Comparison of ENCODE assay signal across 15 cellular contexts in the genomic region with DNA sequence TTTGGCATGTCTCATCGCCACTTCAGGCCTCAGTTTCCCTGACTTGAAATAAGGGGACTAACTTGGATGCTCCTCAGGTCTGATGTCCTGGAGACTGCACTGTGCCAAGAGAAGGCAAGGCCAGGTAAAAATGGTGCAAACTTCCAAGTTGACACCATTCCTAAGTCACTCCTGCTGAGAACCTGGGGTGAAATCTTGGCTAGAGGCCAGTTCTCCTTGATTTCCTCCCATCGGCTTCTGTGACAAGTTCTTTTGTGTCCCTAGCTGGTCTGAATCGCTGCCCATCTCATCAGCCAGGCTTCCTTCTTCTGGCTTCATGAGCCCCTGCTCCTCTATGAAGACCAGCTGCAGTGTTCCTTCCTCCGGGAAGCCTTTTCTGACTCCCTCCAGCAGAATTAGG. TPM values are rescaled to one million over a fixed set of nuclear protein-coding genes. Genes with fewer than 3 reads are reported as not detected.
DNase-seq lines count a peak whose midpoint lies in the region; ATAC-seq and TF ChIP-seq lines count a peak whose summit lies in the region.
"Had no signal": no experiment of that assay in that cellular context is flagged by ENCODE, and none has a peak within 500 bp of the region (broad histone marks: within the 10 kb centered on the region; RNA-seq: fewer than 3 reads in every experiment).

No MANE protein-coding gene starts in this region.

- no peak overlapping the region for H3K4me3 ChIP-seq in CD4-positive, CD25-positive, alpha-beta regulatory T cell (ENCODE audit: low read depth, low read length)
- no peak overlapping the region for H3K4me3 ChIP-seq in neural progenitor cell

- no peak overlapping the region for H3K56ac ChIP-seq in H9 (ENCODE audit: insufficient read length, low read depth, low read length)

- no peaks in the 10 kb centered on the region for H3K23me2 ChIP-seq in H9 (ENCODE audit: insufficient read length, low read depth, low read length, poor library complexity, severe bottlenecking)

- intact Hi-C loops in activated B cell treated with CpG ODN at 0.5 μM for 24 hours (cut with micrococcal nuclease): no loop called here

- peak overlapping the region; percentile 70 to 96 (median 81) for H3K27ac Mint-ChIP-seq in CD4-positive, CD25-positive, alpha-beta regulatory T cell
- H3K27ac Mint-ChIP-seq in activated B cell treated with CpG ODN at 0.5 μM for 24 hours: peak overlapping the region; percentile 78
- no peak overlapping the region for H3K27ac Mint-ChIP-seq in neural progenitor cell
- H3K27ac Mint-ChIP-seq in H9: no peak overlapping the region

- no peak overlapping the region for H2BK12ac ChIP-seq in H9 (ENCODE audit: insufficient read length, low read depth, low read length)

- no peak overlapping the region for H4K8ac ChIP-seq in H9 (replicated peaks; ENCODE audit: insufficient read length, low read depth, low read length)

- H3K4me3 Mint-ChIP-seq in CD4-positive, CD25-positive, alpha-beta regulatory T cell: peak overlapping the region in 3 of 4 donors; percentile 12 to 81 (median 64)
- H3K4me3 Mint-ChIP-seq in activated B cell treated with CpG ODN at 0.5 μM for 24 hours (no peak overlapping the region), neural progenitor cell (peak overlapping the region; percentile 30), H9 (no peak overlapping the region)

- H3K27ac ChIP-seq in CD4-positive, CD25-positive, alpha-beta regulatory T cell (ENCODE audit: insufficient read depth, low read length, poor library complexity, severe bottlenecking): no peak overlapping the region
- H3K27ac ChIP-seq in neural progenitor cell (no peak overlapping the region), H9 (ENCODE audit: insufficient read length, low read depth, low read length) (no peak overlapping the region)
- H3K27ac ChIP-seq: HL-60 had no signal

- H3K36me3 Mint-ChIP-seq in CD4-positive, CD25-positive, alpha-beta regulatory T cell: no peaks in the 10 kb centered on the region
- H3K36me3 Mint-ChIP-seq in activated B cell treated with CpG ODN at 0.5 μM for 24 hours (ENCODE audit: low read depth) (no peaks in the 10 kb centered on the region), neural progenitor cell (no peaks in the 10 kb centered on the region), H9 (ENCODE audit: insufficient read depth in 1 of 3, low read depth in 3 of 3) (no peaks in the 10 kb centered on the region; a peak in 1 of 7 replicates)

- no peak for ATAC-seq in CD4-positive, CD25-positive, alpha-beta regulatory T cell (ENCODE audit: low read depth in 2 of 2)
- ATAC-seq in activated B cell treated with CpG ODN at 0.5 μM for 24 hours (ENCODE audit: low read depth): no peak
- no peak for ATAC-seq in HG03439 (IDR thresholded peaks at IDR 0.05; ENCODE audit: unreplicated experiment)
- no peak for ATAC-seq in HG02759 (IDR thresholded peaks at IDR 0.05; ENCODE audit: unreplicated experiment)

- CTCF ChIA-PET in activated B cell treated with CpG ODN at 0.5 μM for 24 hours (lab: Charles Lee): interaction anchor here (1.2 kb wide), 1 partner anchor 9 kb away, joined by 3 read pairs; no protein-coding TSS in a partner anchor

- H3K4ac ChIP-seq in H9 (ENCODE audit: low read depth, low read length): no peak overlapping the region

- no peak overlapping the region for H3K9ac ChIP-seq in neural progenitor cell
- H3K9ac ChIP-seq in H9 (ENCODE audit: extremely low read depth, insufficient read length, low read length): no peak overlapping the region
- H3K9ac ChIP-seq: SK-N-SH had no signal

- H3K18ac ChIP-seq in H9 (ENCODE audit: insufficient read length, low read depth, low read length): no peak overlapping the region

- H3K9me3 ChIP-seq in CD4-positive, CD25-positive, alpha-beta regulatory T cell (ENCODE audit: control insufficient read depth in 2 of 2, low read length in 2 of 2): no peaks in the 10 kb centered on the region
- H3K9me3 ChIP-seq in neural progenitor cell (ENCODE audit: low read depth): no peaks in the 10 kb centered on the region
- H3K9me3 ChIP-seq in H9 (ENCODE audit: control insufficient read depth, low read depth, low read length): no peaks in the 10 kb centered on the region
- H3K9me3 ChIP-seq: SK-N-SH had no signal

- peaks cover 22 to 75% (median 49%) of the 10 kb centered on the region in 4 donors for H3K4me1 Mint-ChIP-seq in CD4-positive, CD25-positive, alpha-beta regulatory T cell
- H3K4me1 Mint-ChIP-seq in activated B cell treated with CpG ODN at 0.5 μM for 24 hours (peaks cover 64% of the 10 kb centered on the region), neural progenitor cell (peaks cover 26% of the 10 kb centered on the region), H9 (peaks cover 24 to 34% of the 10 kb centered on the region in 2 experiments)

- H2BK120ac ChIP-seq in H9 (ENCODE audit: low read depth, low read length, poor library complexity, severe bottlenecking): no peak overlapping the region

- no peak overlapping the region for H2BK5ac ChIP-seq in H9 (ENCODE audit: insufficient read length, low read length)

- no peak overlapping the region for H3K14ac ChIP-seq in H9 (ENCODE audit: insufficient read depth, low read length)

- no peak overlapping the region for H2AK5ac ChIP-seq in H9 (ENCODE audit: insufficient read length, low read length)

- no peak overlapping the region for H3K23ac ChIP-seq in H9 (ENCODE audit: insufficient read length, low read depth, low read length)

- H2AFZ ChIP-seq in neural progenitor cell (replicated peaks): no peak overlapping the region
- no peak overlapping the region for H2AFZ ChIP-seq in H9 (ENCODE audit: low read length)

- no peak overlapping the region for H3T11ph ChIP-seq in H9 (ENCODE audit: low read length)

- peaks cover 20% of the 10 kb centered on the region for H3F3A ChIP-seq in neural progenitor cell (ENCODE audit: low read depth)

- no peak overlapping the region for H2BK15ac ChIP-seq in H9 (ENCODE audit: low read depth, low read length)

- no peaks in the 10 kb centered on the region for H4K20me1 ChIP-seq in neural progenitor cell (ENCODE audit: low read depth)
- no peaks in the 10 kb centered on the region for H4K20me1 ChIP-seq in H9 (ENCODE audit: control insufficient read depth, insufficient read depth, insufficient read length)

- POLR2A ChIA-PET in activated B cell treated with CpG ODN at 0.5 μM for 24 hours (lab: Charles Lee): interaction anchor here (0.5 to 1.8 kb wide), 8 partner anchors 10 to 403 kb away, joined by 3 to 8 read pairs (median 4); partner anchors contain the start of gene ID3

- DNase-seq in CD4-positive, CD25-positive, alpha-beta regulatory T cell: no peak
- peak; percentile 30 for DNase-seq in COR-L47 (lab: John Stamatoyannopoulos, UW)
- DNase-seq in activated B cell treated with CpG ODN at 0.5 μM for 24 hours: no peak
- DNase-seq in neural progenitor cell (ENCODE audit: low spot score): no peak
- no peak for DNase-seq in H9
- DNase-seq: EL, H7, NCI-H1417 treated with DMSO at 0.1 percent for 48 hours, NCI-H2029, NCI-H510A treated with DMSO at 0.1 percent for 48 hours, SHP77, SK-N-SH had no signal

- no peaks in the 10 kb centered on the region for H3K9me3 Mint-ChIP-seq in CD4-positive, CD25-positive, alpha-beta regulatory T cell
- H3K9me3 Mint-ChIP-seq in activated B cell treated with CpG ODN at 0.5 μM for 24 hours (no peaks in the 10 kb centered on the region), neural progenitor cell (no peaks in the 10 kb centered on the region), H9 (no peaks in the 10 kb centered on the region)

- H4K5ac ChIP-seq in H9 (ENCODE audit: insufficient read length, low read depth, low read length): no peak overlapping the region

- no peaks in the 10 kb centered on the region for H3K36me3 ChIP-seq in CD4-positive, CD25-positive, alpha-beta regulatory T cell (ENCODE audit: control insufficient read depth, insufficient read depth, low read length)
- no peaks in the 10 kb centered on the region for H3K36me3 ChIP-seq in neural progenitor cell

- no CpG with 5 or more reads among the region's 4 CpGs for WGBS in H9 (ENCODE audit: extremely low coverage, insufficient read length, low lambda C conversion rate)

- no peaks in the 10 kb centered on the region for H3K79me1 ChIP-seq in H9 (ENCODE audit: insufficient read depth, low read depth, low read length, poor library complexity, severe bottlenecking)

- peaks cover 49% of the 10 kb centered on the region for H3K4me1 ChIP-seq in CD4-positive, CD25-positive, alpha-beta regulatory T cell (ENCODE audit: control insufficient read depth, insufficient read depth, low read length, poor library complexity, severe bottlenecking)
- peaks cover 21% of the 10 kb centered on the region for H3K4me1 ChIP-seq in neural progenitor cell
- peaks cover 3% of the 10 kb centered on the region; the same call in 1 of the 2 replicates for H3K4me1 ChIP-seq in H9 (ENCODE audit: insufficient read depth, low read length)

- TF ChIP-seq CTCF in activated B cell treated with CpG ODN at 0.5 μM for 24 hours (IDR thresholded peaks at IDR 0.05) (no peak), neural progenitor cell (IDR thresholded peaks at IDR 0.05) (no peak), H9 (conservative IDR thresholded peaks at IDR 0.05) (no peak)

- H3K4me2 ChIP-seq in neural progenitor cell: no peak overlapping the region
- H3K4me2 ChIP-seq in H9 (ENCODE audit: insufficient read depth, insufficient read length, low read length): no peak overlapping the region
- H3K4me2 ChIP-seq: SK-N-SH had no signal

- no peaks in the 10 kb centered on the region for H3K27me3 Mint-ChIP-seq in CD4-positive, CD25-positive, alpha-beta regulatory T cell
- H3K27me3 Mint-ChIP-seq in activated B cell treated with CpG ODN at 0.5 μM for 24 hours: no peaks in the 10 kb centered on the region
- peaks cover 4% of the 10 kb centered on the region for H3K27me3 Mint-ChIP-seq in neural progenitor cell (ENCODE audit: insufficient read depth, low read depth)
- H3K27me3 Mint-ChIP-seq in H9 (ENCODE audit: low read depth): peaks cover 9% of the 10 kb centered on the region

- no peaks in the 10 kb centered on the region for H3K79me2 ChIP-seq in neural progenitor cell (ENCODE audit: low read depth)
- no peaks in the 10 kb centered on the region for H3K79me2 ChIP-seq in H9 (ENCODE audit: insufficient read depth, low read length)

- no peaks in the 10 kb centered on the region for H3K27me3 ChIP-seq in CD4-positive, CD25-positive, alpha-beta regulatory T cell (ENCODE audit: control insufficient read depth, insufficient read depth, low read length)
- no peaks in the 10 kb centered on the region for H3K27me3 ChIP-seq in neural progenitor cell
- no peaks in the 10 kb centered on the region for H3K27me3 ChIP-seq in H9 (ENCODE audit: insufficient read depth, low read length)

- no peak overlapping the region for H4K91ac ChIP-seq in H9 (ENCODE audit: insufficient read length, low read depth, low read length)

- no peak overlapping the region for H2BK20ac ChIP-seq in H9 (ENCODE audit: low read depth, low read length, poor library complexity, severe bottlenecking)

RNA-seq across cellular contexts. Expression of gene ID3, which starts 48.6 kb away (rescaled TPM):
- 51.1 TPM for total RNA-seq in CD4-positive, CD25-positive, alpha-beta regulatory T cell
- 10 to 100 TPM; 35.9 to 56.9 (median 48.0) TPM for polyA plus RNA-seq in CD4-positive, CD25-positive, alpha-beta regulatory T cell
- 195 and 205 TPM in 2 replicates for total RNA-seq in activated B cell treated with CpG ODN at 0.5 μM for 24 hours
- total RNA-seq in neural progenitor cell (ENCODE audit: low replicate concordance): 99.9 and 235 TPM in 2 replicates
- 113 and 119 TPM in 2 replicates for total RNA-seq in H9 (2021)

Comparison
In these comparisons a context has a peak if more than half of its experiments do, and no peak if none do; other contexts are left out.
1. H3K27ac Mint-ChIP-seq: peak in CD4-positive, CD25-positive, alpha-beta regulatory T cell (3 of 3) and activated B cell treated with CpG ODN at 0.5 μM for 24 hours (single experiment); none in neural progenitor cell (single experiment) and H9 (0 of 3).
2. H3K4me3 Mint-ChIP-seq: peak in CD4-positive, CD25-positive, alpha-beta regulatory T cell (3 of 4) and neural progenitor cell (single experiment); none in activated B cell treated with CpG ODN at 0.5 μM for 24 hours (single experiment) and H9 (0 of 2).